In the genomic region with DNA sequence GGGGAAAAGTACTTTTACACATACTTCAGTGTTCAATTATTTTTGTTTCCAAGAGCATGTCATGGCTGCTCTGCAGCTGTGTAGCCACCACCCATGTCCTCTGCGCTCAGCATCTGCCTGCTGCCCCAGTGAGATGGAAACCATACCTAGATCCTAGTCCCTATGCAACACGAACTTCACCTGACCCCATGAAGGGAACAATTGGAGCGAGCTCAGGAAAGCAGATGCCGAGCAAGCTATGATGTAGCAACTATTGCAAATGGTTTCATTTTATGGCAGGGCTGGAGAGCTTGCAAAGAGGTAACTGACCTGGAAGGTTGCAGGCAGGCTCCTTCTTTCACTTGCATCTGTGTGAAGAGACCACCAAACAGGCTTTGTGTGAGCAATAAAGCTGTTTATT, we compare ENCODE assay signal across 1 cellular context.
TF ChIP-seq lines count a peak whose summit lies in the region.

No MANE protein-coding gene starts in this region.

TF ChIP-seq in GM23338, 12 proteins besides CTCF, POLR2A, EP300 and RAD21 (continued from another document):
- TF ChIP-seq, protein P1, sequence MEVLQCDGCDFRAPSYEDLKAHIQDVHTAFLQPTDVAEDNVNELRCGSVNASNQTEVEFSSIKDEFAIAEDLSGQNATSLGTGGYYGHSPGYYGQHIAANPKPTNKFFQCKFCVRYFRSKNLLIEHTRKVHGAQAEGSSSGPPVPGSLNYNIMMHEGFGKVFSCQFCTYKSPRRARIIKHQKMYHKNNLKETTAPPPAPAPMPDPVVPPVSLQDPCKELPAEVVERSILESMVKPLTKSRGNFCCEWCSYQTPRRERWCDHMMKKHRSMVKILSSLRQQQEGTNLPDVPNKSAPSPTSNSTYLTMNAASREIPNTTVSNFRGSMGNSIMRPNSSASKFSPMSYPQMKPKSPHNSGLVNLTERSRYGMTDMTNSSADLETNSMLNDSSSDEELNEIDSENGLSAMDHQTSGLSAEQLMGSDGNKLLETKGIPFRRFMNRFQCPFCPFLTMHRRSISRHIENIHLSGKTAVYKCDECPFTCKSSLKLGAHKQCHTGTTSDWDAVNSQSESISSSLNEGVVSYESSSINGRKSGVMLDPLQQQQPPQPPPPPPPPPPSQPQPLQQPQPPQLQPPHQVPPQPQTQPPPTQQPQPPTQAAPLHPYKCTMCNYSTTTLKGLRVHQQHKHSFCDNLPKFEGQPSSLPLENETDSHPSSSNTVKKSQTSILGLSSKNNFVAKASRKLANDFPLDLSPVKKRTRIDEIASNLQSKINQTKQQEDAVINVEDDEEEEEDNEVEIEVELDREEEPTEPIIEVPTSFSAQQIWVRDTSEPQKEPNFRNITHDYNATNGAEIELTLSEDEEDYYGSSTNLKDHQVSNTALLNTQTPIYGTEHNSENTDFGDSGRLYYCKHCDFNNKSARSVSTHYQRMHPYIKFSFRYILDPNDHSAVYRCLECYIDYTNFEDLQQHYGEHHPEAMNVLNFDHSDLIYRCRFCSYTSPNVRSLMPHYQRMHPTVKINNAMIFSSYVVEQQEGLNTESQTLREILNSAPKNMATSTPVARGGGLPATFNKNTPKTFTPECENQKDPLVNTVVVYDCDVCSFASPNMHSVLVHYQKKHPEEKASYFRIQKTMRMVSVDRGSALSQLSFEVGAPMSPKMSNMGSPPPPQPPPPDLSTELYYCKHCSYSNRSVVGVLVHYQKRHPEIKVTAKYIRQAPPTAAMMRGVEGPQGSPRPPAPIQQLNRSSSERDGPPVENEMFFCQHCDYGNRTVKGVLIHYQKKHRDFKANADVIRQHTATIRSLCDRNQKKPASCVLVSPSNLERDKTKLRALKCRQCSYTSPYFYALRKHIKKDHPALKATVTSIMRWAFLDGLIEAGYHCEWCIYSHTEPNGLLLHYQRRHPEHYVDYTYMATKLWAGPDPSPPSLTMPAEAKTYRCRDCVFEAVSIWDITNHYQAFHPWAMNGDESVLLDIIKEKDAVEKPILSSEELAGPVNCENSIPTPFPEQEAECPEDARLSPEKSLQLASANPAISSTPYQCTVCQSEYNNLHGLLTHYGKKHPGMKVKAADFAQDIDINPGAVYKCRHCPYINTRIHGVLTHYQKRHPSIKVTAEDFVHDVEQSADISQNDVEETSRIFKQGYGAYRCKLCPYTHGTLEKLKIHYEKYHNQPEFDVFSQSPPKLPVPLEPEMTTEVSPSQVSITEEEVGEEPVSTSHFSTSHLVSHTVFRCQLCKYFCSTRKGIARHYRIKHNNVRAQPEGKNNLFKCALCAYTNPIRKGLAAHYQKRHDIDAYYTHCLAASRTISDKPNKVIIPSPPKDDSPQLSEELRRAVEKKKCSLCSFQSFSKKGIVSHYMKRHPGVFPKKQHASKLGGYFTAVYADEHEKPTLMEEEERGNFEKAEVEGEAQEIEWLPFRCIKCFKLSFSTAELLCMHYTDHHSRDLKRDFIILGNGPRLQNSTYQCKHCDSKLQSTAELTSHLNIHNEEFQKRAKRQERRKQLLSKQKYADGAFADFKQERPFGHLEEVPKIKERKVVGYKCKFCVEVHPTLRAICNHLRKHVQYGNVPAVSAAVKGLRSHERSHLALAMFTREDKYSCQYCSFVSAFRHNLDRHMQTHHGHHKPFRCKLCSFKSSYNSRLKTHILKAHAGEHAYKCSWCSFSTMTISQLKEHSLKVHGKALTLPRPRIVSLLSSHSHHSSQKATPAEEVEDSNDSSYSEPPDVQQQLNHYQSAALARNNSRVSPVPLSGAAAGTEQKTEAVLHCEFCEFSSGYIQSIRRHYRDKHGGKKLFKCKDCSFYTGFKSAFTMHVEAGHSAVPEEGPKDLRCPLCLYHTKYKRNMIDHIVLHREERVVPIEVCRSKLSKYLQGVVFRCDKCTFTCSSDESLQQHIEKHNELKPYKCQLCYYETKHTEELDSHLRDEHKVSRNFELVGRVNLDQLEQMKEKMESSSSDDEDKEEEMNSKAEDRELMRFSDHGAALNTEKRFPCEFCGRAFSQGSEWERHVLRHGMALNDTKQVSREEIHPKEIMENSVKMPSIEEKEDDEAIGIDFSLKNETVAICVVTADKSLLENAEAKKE (CRISPR knock-in tag; IDR thresholded peaks at IDR 0.05), result peak; percentile 29; the same call in 1 of the 2 replicates
